ENCODE assay signal across 16 cellular contexts in genomic region chrX:39310925-39311324, GRCh38.
DNase-seq lines count a peak whose midpoint lies in the region; ATAC-seq lines count a peak whose summit lies in the region.
"Had no signal": no experiment of that assay in that cellular context is flagged by ENCODE, and none has a peak within 500 bp of the region (broad histone marks: within the 10 kb centered on the region; RNA-seq: fewer than 3 reads in every experiment).

No MANE protein-coding gene starts in this region.

- peak overlapping the region; percentile 97 for H3K27ac Mint-ChIP-seq in activated T-cell treated with anti-CD3 and anti-CD28 coated beads, Interleukin-2, amount 50 U/mL, for 24 hours
- H3K27ac Mint-ChIP-seq in activated naive CD8-positive, alpha-beta T cell treated with anti-CD3 and anti-CD28 coated beads, Interleukin-2, amount 50 U/mL, for 24 hours, result peak overlapping the region; percentile 99
- peak overlapping the region; percentile 98 for H3K27ac Mint-ChIP-seq in stimulated activated effector memory CD8-positive, alpha-beta T cell treated with anti-CD3 and anti-CD28 coated beads, Interleukin-12 subunit alpha, Interleukin-12 subunit beta, amount 100 ng/mL, for 72 hours
- no peak overlapping the region for H3K27ac Mint-ChIP-seq in effector memory CD8-positive, alpha-beta T cell

- peak overlapping the region; percentile 13 for H3K4me3 Mint-ChIP-seq in activated T-cell treated with anti-CD3 and anti-CD28 coated beads, Interleukin-2, amount 50 U/mL, for 24 hours
- H3K4me3 Mint-ChIP-seq in activated naive CD8-positive, alpha-beta T cell treated with anti-CD3 and anti-CD28 coated beads, Interleukin-2, amount 50 U/mL, for 24 hours, result peak overlapping the region; percentile 36
- no peak overlapping the region for H3K4me3 Mint-ChIP-seq in stimulated activated effector memory CD8-positive, alpha-beta T cell treated with anti-CD3 and anti-CD28 coated beads, Interleukin-12 subunit alpha, Interleukin-12 subunit beta, amount 100 ng/mL, for 72 hours
- H3K4me3 Mint-ChIP-seq in effector memory CD8-positive, alpha-beta T cell, result no peak overlapping the region

- peaks cover 79% of the 10 kb centered on the region for H3K4me1 Mint-ChIP-seq in activated T-cell treated with anti-CD3 and anti-CD28 coated beads, Interleukin-2, amount 50 U/mL, for 24 hours (ENCODE audit: low read depth)
- H3K4me1 Mint-ChIP-seq in activated naive CD8-positive, alpha-beta T cell treated with anti-CD3 and anti-CD28 coated beads, Interleukin-2, amount 50 U/mL, for 24 hours, result peaks cover 88% of the 10 kb centered on the region
- peaks cover 34% of the 10 kb centered on the region for H3K4me1 Mint-ChIP-seq in stimulated activated effector memory CD8-positive, alpha-beta T cell treated with anti-CD3 and anti-CD28 coated beads, Interleukin-12 subunit alpha, Interleukin-12 subunit beta, amount 100 ng/mL, for 72 hours
- peaks cover 7 to 9% of the 10 kb centered on the region in 2 donors for H3K4me1 Mint-ChIP-seq in effector memory CD8-positive, alpha-beta T cell (ENCODE audit: low read depth in 2 of 2)

- peaks cover 8% of the 10 kb centered on the region for H3K9me3 Mint-ChIP-seq in activated T-cell treated with anti-CD3 and anti-CD28 coated beads, Interleukin-2, amount 50 U/mL, for 24 hours
- H3K9me3 Mint-ChIP-seq in activated naive CD8-positive, alpha-beta T cell treated with anti-CD3 and anti-CD28 coated beads, Interleukin-2, amount 50 U/mL, for 24 hours, result peaks cover 6% of the 10 kb centered on the region
- peaks cover 6% of the 10 kb centered on the region for H3K9me3 Mint-ChIP-seq in stimulated activated effector memory CD8-positive, alpha-beta T cell treated with anti-CD3 and anti-CD28 coated beads, Interleukin-12 subunit alpha, Interleukin-12 subunit beta, amount 100 ng/mL, for 72 hours
- H3K9me3 Mint-ChIP-seq in effector memory CD8-positive, alpha-beta T cell, result peaks cover 0 to under 1% of the 10 kb centered on the region in 2 donors

- peaks cover 38% of the 10 kb centered on the region for H3K27me3 Mint-ChIP-seq in activated T-cell treated with anti-CD3 and anti-CD28 coated beads, Interleukin-2, amount 50 U/mL, for 24 hours
- H3K27me3 Mint-ChIP-seq in activated naive CD8-positive, alpha-beta T cell treated with anti-CD3 and anti-CD28 coated beads, Interleukin-2, amount 50 U/mL, for 24 hours, result no peaks in the 10 kb centered on the region
- peaks cover 5 to 23% of the 10 kb centered on the region in 2 donors for H3K27me3 Mint-ChIP-seq in effector memory CD8-positive, alpha-beta T cell

- no peak for ATAC-seq in activated naive CD8-positive, alpha-beta T cell treated with anti-CD3 and anti-CD28 coated beads, Interleukin-2, amount 50 U/mL, for 24 hours
- ATAC-seq in stimulated activated effector memory CD8-positive, alpha-beta T cell treated with anti-CD3 and anti-CD28 coated beads, Interleukin-12 subunit alpha, Interleukin-12 subunit beta, amount 100 ng/mL, for 72 hours, result no peak
- no peak for ATAC-seq in effector memory CD8-positive, alpha-beta T cell (replicated peaks)
- no peak for ATAC-seq in GM21390 (IDR thresholded peaks at IDR 0.05; ENCODE audit: unreplicated experiment)
- ATAC-seq: foreskin keratinocyte, left colon had no signal

- H3K36me3 Mint-ChIP-seq in activated T-cell treated with anti-CD3 and anti-CD28 coated beads, Interleukin-2, amount 50 U/mL, for 24 hours (ENCODE audit: low read depth), result peaks cover 80% of the 10 kb centered on the region
- H3K36me3 Mint-ChIP-seq in activated naive CD8-positive, alpha-beta T cell treated with anti-CD3 and anti-CD28 coated beads, Interleukin-2, amount 50 U/mL, for 24 hours (ENCODE audit: low read depth), result peaks cover 76% of the 10 kb centered on the region
- peaks cover 2% of the 10 kb centered on the region for H3K36me3 Mint-ChIP-seq in stimulated activated effector memory CD8-positive, alpha-beta T cell treated with anti-CD3 and anti-CD28 coated beads, Interleukin-12 subunit alpha, Interleukin-12 subunit beta, amount 100 ng/mL, for 72 hours
- H3K36me3 Mint-ChIP-seq in effector memory CD8-positive, alpha-beta T cell (ENCODE audit: insufficient read depth), result peaks cover 3% of the 10 kb centered on the region

- no peak for DNase-seq in activated T-cell treated with anti-CD3 and anti-CD28 coated beads, Interleukin-2, amount 50 U/mL, for 24 hours
- DNase-seq in activated T-cell treated with anti-CD3 and anti-CD28 coated beads, Interleukin-2, amount 50 U/mL, for 1 hour, result no peak
- peak; percentile 8 for DNase-seq in NOMO-1 treated with dmso at 0.1 percent for 144 hours (lab: John Stamatoyannopoulos, UW; ENCODE audit: unreplicated experiment)
- no peak for DNase-seq in activated naive CD8-positive, alpha-beta T cell treated with anti-CD3 and anti-CD28 coated beads, Interleukin-2, amount 50 U/mL, for 24 hours
- no peak for DNase-seq in stimulated activated effector memory CD8-positive, alpha-beta T cell treated with anti-CD3 and anti-CD28 coated beads, Interleukin-12 subunit alpha, Interleukin-12 subunit beta, amount 100 ng/mL, for 72 hours (ENCODE audit: low spot score in 2 of 2)
- DNase-seq in amygdala (lab: John Stamatoyannopoulos, UW), result no peak
- no peak for DNase-seq in effector memory CD8-positive, alpha-beta T cell
- DNase-seq: activated CD4-positive, alpha-beta T cell treated with anti-CD3 and anti-CD28 coated beads, Interleukin-2, amount 50 U/mL, for 48 hours; central memory CD4-positive, alpha-beta T cell; foreskin keratinocyte; GDM1; left colon; mucosa of descending colon; NCI-H2081; NCI-H774 had no signal

Comparison
In these comparisons a context has a peak if more than half of its experiments do, and no peak if none do; other contexts are left out.
1. H3K27ac Mint-ChIP-seq: peak in activated T-cell treated with anti-CD3 and anti-CD28 coated beads, Interleukin-2, amount 50 U/mL, for 24 hours (single experiment), activated naive CD8-positive, alpha-beta T cell treated with anti-CD3 and anti-CD28 coated beads, Interleukin-2, amount 50 U/mL, for 24 hours (single experiment) and stimulated activated effector memory CD8-positive, alpha-beta T cell treated with anti-CD3 and anti-CD28 coated beads, Interleukin-12 subunit alpha, Interleukin-12 subunit beta, amount 100 ng/mL, for 72 hours (single experiment); none in effector memory CD8-positive, alpha-beta T cell (0 of 2).
2. H3K4me3 Mint-ChIP-seq: peak in activated T-cell treated with anti-CD3 and anti-CD28 coated beads, Interleukin-2, amount 50 U/mL, for 24 hours (single experiment) and activated naive CD8-positive, alpha-beta T cell treated with anti-CD3 and anti-CD28 coated beads, Interleukin-2, amount 50 U/mL, for 24 hours (single experiment); none in stimulated activated effector memory CD8-positive, alpha-beta T cell treated with anti-CD3 and anti-CD28 coated beads, Interleukin-12 subunit alpha, Interleukin-12 subunit beta, amount 100 ng/mL, for 72 hours (single experiment) and effector memory CD8-positive, alpha-beta T cell (0 of 2).